Comparison of ENCODE assay signal across 1 cellular context in genomic region chr3:136735103-136735502, GRCh38.
TF ChIP-seq lines count a peak whose summit lies in the region.

No MANE protein-coding gene starts in this region.

TF ChIP-seq in K562, 482 proteins besides CTCF, POLR2A, EP300 and RAD21:
- TF ChIP-seq ZNF354B (CRISPR knock-in tag; IDR thresholded peaks at IDR 0.05) (no peak), RBM25 (IDR thresholded peaks at IDR 0.05; ENCODE audit: low read depth, low read length, severe bottlenecking) (peak; percentile 5), NFRKB (IDR thresholded peaks at IDR 0.05; ENCODE audit: low read depth) (no peak), ZNF121 (CRISPR knock-in tag; conservative IDR thresholded peaks at IDR 0.05) (peak; percentile 53)
